ENCODE assay signal across 11 cellular contexts in the genomic region with DNA sequence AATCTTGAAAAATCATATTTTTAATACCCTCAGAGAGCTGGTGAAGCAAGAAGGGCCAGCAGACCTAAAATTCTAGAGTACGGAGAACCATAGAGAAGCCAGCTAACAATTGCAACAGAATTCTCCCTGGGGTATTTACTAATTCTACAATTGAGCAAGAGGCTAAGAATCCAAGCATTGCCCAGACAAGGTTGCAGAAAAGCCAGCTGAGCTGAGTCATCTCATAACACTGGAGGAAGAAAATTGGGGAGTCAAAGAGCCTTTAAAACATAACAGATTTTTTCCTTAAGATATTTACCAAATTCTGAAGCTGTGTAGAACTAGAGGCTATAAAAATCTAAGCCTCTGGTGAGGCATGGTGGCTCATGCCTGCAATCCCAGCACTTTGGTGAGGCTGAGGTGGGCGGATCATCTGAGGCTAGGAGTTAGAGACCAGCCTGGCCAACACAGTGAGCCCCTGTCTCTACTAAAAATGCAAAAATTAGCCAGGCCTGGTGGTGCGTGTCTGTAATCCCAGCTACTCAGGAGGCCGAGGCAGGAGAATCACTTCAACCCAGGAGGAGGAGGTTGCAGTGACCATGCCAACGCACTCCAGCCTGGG. TPM values are rescaled to one million over a fixed set of nuclear protein-coding genes. Genes with fewer than 3 reads are reported as not detected.
DNase-seq lines count a peak whose midpoint lies in the region; ATAC-seq and TF ChIP-seq lines count a peak whose summit lies in the region.
"Had no signal": no experiment of that assay in that cellular context is flagged by ENCODE, and none has a peak within 500 bp of the region (broad histone marks: within the 10 kb centered on the region; RNA-seq: fewer than 3 reads in every experiment).

No MANE protein-coding gene starts in this region.

- CTCF ChIA-PET in AG04450 (lab: Charles Lee) = interaction anchor here (1.1 to 10.8 kb wide), 3 partner anchors 14 to 41 kb away, joined by 3 to 519 read pairs (median 5); partner anchors contain the start of genes DDB1 and TKFC

- H3K27ac ChIP-seq in AG04450 (ENCODE audit: low read depth, low read length) = peak overlapping the region; percentile 87

- H3K9me3 ChIP-seq in AG04450 (ENCODE audit: control insufficient read depth, insufficient read depth, low read length) = peaks cover 9% of the 10 kb centered on the region

- peak overlapping the region in 1 of 2 donors; percentile 20 for H3K27ac Mint-ChIP-seq in effector memory CD8-positive, alpha-beta T cell
- H3K27ac Mint-ChIP-seq: activated CD8-positive, alpha-beta memory T cell treated with anti-CD3 and anti-CD28 coated beads, Interleukin-2, amount 10 ng/mL, durations not matched to agents 7 days and 5 days had no signal

- no peaks in the 10 kb centered on the region for H3K27me3 ChIP-seq in AG04450 (ENCODE audit: control insufficient read depth, insufficient read depth, low read length)
- H3K27me3 ChIP-seq: spleen had no signal

- peak; percentile 88 for DNase-seq in AG04450 (ENCODE audit: low read depth, low spot score)
- peak; percentile 73 for DNase-seq in NCI-H460 (ENCODE audit: extremely low read depth, low read depth)
- DNase-seq in epithelial cell of esophagus (ENCODE audit: low read depth) = peak; percentile 95
- DNase-seq in myocyte (ENCODE audit: low read depth) = peak; percentile 92
- no peak for DNase-seq in NCI-H446 treated with DMSO at 0.1 percent for 48 hours (lab: John Stamatoyannopoulos, UW)
- DNase-seq in effector memory CD8-positive, alpha-beta T cell = no peak
- DNase-seq in NCI-H1105 treated with DMSO at 0.1 percent for 48 hours (lab: John Stamatoyannopoulos, UW) = no peak
- DNase-seq in LoVo (ENCODE audit: low spot score) = no peak
- DNase-seq: activated CD8-positive, alpha-beta memory T cell treated with anti-CD3 and anti-CD28 coated beads, Interleukin-2, amount 10 ng/mL, durations not matched to agents 7 days and 5 days; CD8-positive, alpha-beta memory T cell; spleen had no signal

- H3K4me3 Mint-ChIP-seq in effector memory CD8-positive, alpha-beta T cell = no peak overlapping the region
- H3K4me3 Mint-ChIP-seq: activated CD8-positive, alpha-beta memory T cell treated with anti-CD3 and anti-CD28 coated beads, Interleukin-2, amount 10 ng/mL, durations not matched to agents 7 days and 5 days; CD8-positive, alpha-beta memory T cell had no signal

- no peaks in the 10 kb centered on the region for H3K4me1 Mint-ChIP-seq in effector memory CD8-positive, alpha-beta T cell (ENCODE audit: low read depth in 2 of 2)
- H3K4me1 Mint-ChIP-seq: activated CD8-positive, alpha-beta memory T cell treated with anti-CD3 and anti-CD28 coated beads, Interleukin-2, amount 10 ng/mL, durations not matched to agents 7 days and 5 days; CD8-positive, alpha-beta memory T cell had no signal

- no peaks in the 10 kb centered on the region for H3K36me3 Mint-ChIP-seq in effector memory CD8-positive, alpha-beta T cell (ENCODE audit: insufficient read depth)

- H3K4me3 ChIP-seq in AG04450 (ENCODE audit: low read depth, low read length) (no peak overlapping the region), epithelial cell of esophagus (ENCODE audit: low read length) (no peak overlapping the region)
- H3K4me3 ChIP-seq: spleen had no signal

- TF ChIP-seq CTCF in AG04450 (IDR thresholded peaks at IDR 0.05; ENCODE audit: low read depth, low read length) (no peak), epithelial cell of esophagus (IDR thresholded peaks at IDR 0.05; ENCODE audit: insufficient read depth, low read depth, low read length, missing control alignments) (no peak)

- no peak for ATAC-seq in effector memory CD8-positive, alpha-beta T cell (replicated peaks)
- ATAC-seq: activated CD8-positive, alpha-beta memory T cell treated with anti-CD3 and anti-CD28 coated beads, Interleukin-2, amount 10 ng/mL, durations not matched to agents 7 days and 5 days had no signal

- POLR2A ChIA-PET in AG04450 (lab: Yijun Ruan, JAX) = interaction anchor here (0.7 to 1.5 kb wide), 8 partner anchors 9 to 232 kb away, joined by 3 to 25 read pairs (median 4); partner anchors contain the start of genes CYB561A3 and TMEM138

- H3K9me3 Mint-ChIP-seq in effector memory CD8-positive, alpha-beta T cell = no peaks in the 10 kb centered on the region
- H3K9me3 Mint-ChIP-seq: CD8-positive, alpha-beta memory T cell had no signal

- H3K27me3 Mint-ChIP-seq in effector memory CD8-positive, alpha-beta T cell = no peaks in the 10 kb centered on the region
- H3K27me3 Mint-ChIP-seq: activated CD8-positive, alpha-beta memory T cell treated with anti-CD3 and anti-CD28 coated beads, Interleukin-2, amount 10 ng/mL, durations not matched to agents 7 days and 5 days; CD8-positive, alpha-beta memory T cell had no signal

RNA-seq across cellular contexts. Expression of gene TMEM216, which starts 13.6 kb away (rescaled TPM):
- polyA plus RNA-seq in AG04450 (2011; rRNA removed) = 28.8 and 32.6 TPM in 2 replicates
- polyA minus RNA-seq in AG04450 (2011; rRNA and poly(A)+ RNA removed) = 18.0 and 21.6 TPM in 2 replicates
- 11.5 and 11.6 TPM in 2 replicates for total RNA-seq in NCI-H460 (2014; rRNA removed; shearing (Covaris generic))
- 5.4 and 19.5 TPM in 2 replicates for polyA plus RNA-seq in NCI-H460 (2014; cell fraction: nucleus; rRNA removed)
- total RNA-seq in myocyte = 6.7 and 17.1 TPM in 2 replicates
- polyA plus RNA-seq in myocyte (2012) = 9.4 TPM

RNA-seq across cellular contexts. Expression of gene TMEM138, which starts 16.6 kb away (rescaled TPM):
- polyA plus RNA-seq in AG04450 (2011; rRNA removed) = 71.7 and 79.2 TPM in 2 replicates
- 29.8 and 40.9 TPM in 2 replicates for polyA minus RNA-seq in AG04450 (2011; rRNA and poly(A)+ RNA removed)
- 34.1 and 35.9 TPM in 2 replicates for total RNA-seq in NCI-H460 (2014; rRNA removed; shearing (Covaris generic))
- polyA plus RNA-seq in NCI-H460 (2014; cell fraction: nucleus; rRNA removed) = 55.9 and 83.6 TPM in 2 replicates
- 42.5 and 54.2 TPM in 2 replicates for total RNA-seq in myocyte
- 79.5 TPM for polyA plus RNA-seq in myocyte (2012)

RNA-seq across cellular contexts. Expression of gene CYB561A3, which starts 17.1 kb away (rescaled TPM):
- 34.5 and 43.7 TPM in 2 replicates for polyA plus RNA-seq in AG04450 (2011; rRNA removed)
- polyA minus RNA-seq in AG04450 (2011; rRNA and poly(A)+ RNA removed) = 37.5 and 46.2 TPM in 2 replicates
- 16.0 and 25.1 TPM in 2 replicates for total RNA-seq in NCI-H460 (2014; rRNA removed; shearing (Covaris generic))
- 25.2 and 36.6 TPM in 2 replicates for polyA plus RNA-seq in NCI-H460 (2014; cell fraction: nucleus; rRNA removed)
- 104 and 126 TPM in 2 replicates for total RNA-seq in myocyte
- 74.6 TPM for polyA plus RNA-seq in myocyte (2012)

RNA-seq across cellular contexts. Expression of gene TKFC, which starts 45.8 kb away (rescaled TPM):
- polyA plus RNA-seq in AG04450 (2011; rRNA removed) = 20.3 and 24.9 TPM in 2 replicates
- 16.5 and 24.6 TPM in 2 replicates for polyA minus RNA-seq in AG04450 (2011; rRNA and poly(A)+ RNA removed)
- total RNA-seq in NCI-H460 (2014; rRNA removed; shearing (Covaris generic)) = 42.0 and 43.6 TPM in 2 replicates
- 76.1 and 97.5 TPM in 2 replicates for polyA plus RNA-seq in NCI-H460 (2014; cell fraction: nucleus; rRNA removed)
- total RNA-seq in myocyte = 32.1 and 37.3 TPM in 2 replicates
- polyA plus RNA-seq in myocyte (2012) = 36.2 TPM

RNA-seq across cellular contexts. Expression of gene DDB1, which starts 45.9 kb away (rescaled TPM):
- 286 and 340 TPM in 2 replicates for polyA plus RNA-seq in AG04450 (2011; rRNA removed)
- 432 and 481 TPM in 2 replicates for polyA minus RNA-seq in AG04450 (2011; rRNA and poly(A)+ RNA removed)
- 85.3 and 96.6 TPM in 2 replicates for total RNA-seq in NCI-H460 (2014; rRNA removed; shearing (Covaris generic))
- 98.1 and 98.5 TPM in 2 replicates for polyA plus RNA-seq in NCI-H460 (2014; cell fraction: nucleus; rRNA removed)
- 329 and 379 TPM in 2 replicates for total RNA-seq in myocyte
- 247 TPM for polyA plus RNA-seq in myocyte (2012)

Comparison
In these comparisons a context has a peak if more than half of its experiments do, and no peak if none do; other contexts are left out.
1. DNase-seq: peak in AG04450 (single experiment), NCI-H460 (single experiment), epithelial cell of esophagus (single experiment) and myocyte (single experiment); none in NCI-H446 treated with DMSO at 0.1 percent for 48 hours (single experiment), effector memory CD8-positive, alpha-beta T cell (0 of 3), NCI-H1105 treated with DMSO at 0.1 percent for 48 hours (single experiment) and LoVo (single experiment).